In genomic region chr5:39274388-39275085, GRCh38 we compare ENCODE assay signal across 9 cellular contexts. TPM values are rescaled to one million over a fixed set of nuclear protein-coding genes. Genes with fewer than 3 reads are reported as not detected.
DNase-seq lines count a peak whose midpoint lies in the region; ATAC-seq and TF ChIP-seq lines count a peak whose summit lies in the region.
"Had no signal": no experiment of that assay in that cellular context is flagged by ENCODE, and none has a peak within 500 bp of the region (broad histone marks: within the 10 kb centered on the region; RNA-seq: fewer than 3 reads in every experiment).

No MANE protein-coding gene starts in this region.

- H3K4me1 ChIP-seq in mammary epithelial cell (ENCODE audit: insufficient read depth, low read length), result no peaks in the 10 kb centered on the region
- no peaks in the 10 kb centered on the region for H3K4me1 ChIP-seq in breast epithelium
- peaks cover 23% of the 10 kb centered on the region for H3K4me1 ChIP-seq in lower lobe of right lung

- no peak overlapping the region for H3K27ac ChIP-seq in mammary epithelial cell (ENCODE audit: insufficient read depth, low read depth, low read length)
- H3K27ac ChIP-seq in breast epithelium, result no peak overlapping the region
- peak overlapping the region; percentile 78 for H3K27ac ChIP-seq in lower lobe of right lung

- H3K4me3 ChIP-seq in mammary epithelial cell (replicated peaks in 1 of 3; ENCODE audit: insufficient read depth in 1 of 3, low read depth in 2 of 3, low read length in 3 of 3) (no peak overlapping the region), breast epithelium (peak overlapping the region in 1 of 3 donors; percentile 23), lower lobe of right lung (peak overlapping the region; percentile 22)

- no peak for DNase-seq in mammary epithelial cell
- no peak for DNase-seq in breast epithelium (ENCODE audit: low spot score in 2 of 2)
- DNase-seq in T follicular helper cell (ENCODE audit: low read depth), result peak; percentile 6
- no peak for DNase-seq in lower lobe of right lung
- no peak for DNase-seq in NCI-H524 (lab: John Stamatoyannopoulos, UW)
- no peak for DNase-seq in activated gamma-delta T cell treated with Interleukin-2 at 50 U/mL for 16 hours
- no peak for DNase-seq in NCI-H82 (lab: John Stamatoyannopoulos, UW)

- H3K4me2 ChIP-seq in mammary epithelial cell (ENCODE audit: insufficient read depth, low read depth, low read length), result no peak overlapping the region

- H3K9me3 ChIP-seq in mammary epithelial cell (replicated peaks; ENCODE audit: insufficient read depth, low read length), result no peaks in the 10 kb centered on the region
- H3K9me3 ChIP-seq in breast epithelium, result no peaks in the 10 kb centered on the region
- no peaks in the 10 kb centered on the region for H3K9me3 ChIP-seq in lower lobe of right lung

- no peak for TF ChIP-seq CTCF in mammary epithelial cell (conservative IDR thresholded peaks at IDR 0.05 in 1 of 2, IDR thresholded peaks at IDR 0.05 in 1 of 2; ENCODE audit: extremely low read depth in 1 of 2, insufficient read depth in 1 of 2, low read depth in 1 of 2, low read length in 2 of 2)
- TF ChIP-seq CTCF in breast epithelium (IDR thresholded peaks at IDR 0.05), result no peak
- no peak for TF ChIP-seq CTCF in lower lobe of right lung (IDR thresholded peaks at IDR 0.05)

- TF ChIP-seq POLR2A in breast epithelium (IDR thresholded peaks at IDR 0.05), result no peak

- H3K36me3 ChIP-seq in mammary epithelial cell (ENCODE audit: insufficient read depth, low read length), result no peaks in the 10 kb centered on the region
- H3K36me3 ChIP-seq in breast epithelium, result no peaks in the 10 kb centered on the region
- H3K36me3 ChIP-seq in lower lobe of right lung, result no peaks in the 10 kb centered on the region

- ATAC-seq in HG03064 (IDR thresholded peaks at IDR 0.05; ENCODE audit: low read depth, unreplicated experiment) (peak; percentile 63), lower lobe of right lung (peak; percentile 72 to 77)

- H2AFZ ChIP-seq in mammary epithelial cell (ENCODE audit: low read depth, low read length), result peak overlapping the region; percentile 11

- in situ Hi-C loops in mammary epithelial cell (cut with MboI; ENCODE audit: low sequenced_read_pairs in 2 of 2), result loop anchor here (25.0 kb wide), 2 partner anchors 262 to 287 kb away; no protein-coding TSS in a partner anchor

- CTCF ChIA-PET in mammary epithelial cell (lab: Charles Lee; ENCODE audit: low non-redundant PET), result no interaction called here

- WGBS in mammary epithelial cell (ENCODE audit: low coverage, missing lambda C conversion rate), result 94% methylated on average over 3 of the region's 3 CpGs

- intact Hi-C loops in mammary epithelial cell (cut with micrococcal nuclease) (no loop called here), breast epithelium (cut with DNase I; ENCODE audit: low total_unique reads) (no loop called here), lower lobe of right lung (cut with DNase I) (no loop called here)

- H3K9ac ChIP-seq in mammary epithelial cell (ENCODE audit: insufficient read depth, low read length), result no peak overlapping the region

- dilution Hi-C loops in mammary epithelial cell (cut with HindIII; ENCODE audit: low sequenced_read_pairs), result no loop called here

- no TSS peak for BruUV-seq in mammary epithelial cell (replicated peaks; lab: Mats Ljungman, UMichigan)

- no peaks in the 10 kb centered on the region for H3K27me3 ChIP-seq in mammary epithelial cell (ENCODE audit: insufficient read depth, low read length)
- no peaks in the 10 kb centered on the region for H3K27me3 ChIP-seq in breast epithelium
- H3K27me3 ChIP-seq in lower lobe of right lung (ENCODE audit: low read depth), result no peaks in the 10 kb centered on the region

- H3K79me2 ChIP-seq in mammary epithelial cell (ENCODE audit: insufficient read depth, low read length), result no peaks in the 10 kb centered on the region

- no peaks in the 10 kb centered on the region for H4K20me1 ChIP-seq in mammary epithelial cell (ENCODE audit: insufficient read depth, low read length)

RNA-seq across cellular contexts. Expression of gene FYB1, which starts 55.2 kb away (rescaled TPM):
- total RNA-seq in mammary epithelial cell (1 to 10 TPM; 2.0 to 6.6 TPM), breast epithelium (10 to 100 TPM; 10.2 to 17.9 (median 11.4) TPM), lower lobe of right lung (51.0 TPM)
- polyA plus RNA-seq in mammary epithelial cell, result 1.2 TPM
- polyA minus RNA-seq in mammary epithelial cell, result 0.16 TPM
- total RNA-seq: Daoy had no signal
